Comparison of ENCODE assay signal across 1 cellular context in genomic region chr16:5035909-5036227, GRCh38.
TF ChIP-seq lines count a peak whose summit lies in the region.

No MANE protein-coding gene starts in this region.

TF ChIP-seq in HepG2, 621 proteins besides CTCF, POLR2A, EP300 and RAD21 (continues in another document):
- TF ChIP-seq ZNF18 (CRISPR knock-in tag; IDR thresholded peaks at IDR 0.05; ENCODE audit: insufficient replicate concordance) = peak; percentile 44
- no peak for TF ChIP-seq DRAP1 (CRISPR knock-in tag; IDR thresholded peaks at IDR 0.05)
- 0 out of 2 replicates have a peak, but pooled peaks have one; percentile 9 for TF ChIP-seq NR0B2 (CRISPR knock-in tag; IDR thresholded peaks at IDR 0.05)
- TF ChIP-seq FLYWCH1 (CRISPR knock-in tag; IDR thresholded peaks at IDR 0.05) = no peak
- no peak for TF ChIP-seq PBX2 (CRISPR knock-in tag; IDR thresholded peaks at IDR 0.05)
- TF ChIP-seq POLR2AphosphoS2 (IDR thresholded peaks at IDR 0.05; ENCODE audit: low read depth, low read length) = no peak
- no peak for TF ChIP-seq THRA (CRISPR knock-in tag; IDR thresholded peaks at IDR 0.05; ENCODE audit: borderline replicate concordance)
- TF ChIP-seq FOXP4 (CRISPR knock-in tag; IDR thresholded peaks at IDR 0.05) = no peak
- TF ChIP-seq TERF1 (CRISPR knock-in tag; IDR thresholded peaks at IDR 0.05) = 0 out of 2 replicates have a peak, but pooled peaks have one; percentile 39
- TF ChIP-seq ZNF567 (CRISPR knock-in tag; IDR thresholded peaks at IDR 0.05; ENCODE audit: borderline replicate concordance) = no peak
- TF ChIP-seq HINFP (CRISPR knock-in tag; IDR thresholded peaks at IDR 0.05; ENCODE audit: low read depth) = 0 out of 2 replicates have a peak, but pooled peaks have one; percentile 13
- TF ChIP-seq CHD4 (IDR thresholded peaks at IDR 0.05; ENCODE audit: borderline replicate concordance, low read length) = peak; percentile 82
- no peak for TF ChIP-seq ZBTB39 (CRISPR knock-in tag; IDR thresholded peaks at IDR 0.05)
- TF ChIP-seq ZIK1 (CRISPR knock-in tag; IDR thresholded peaks at IDR 0.05; ENCODE audit: borderline replicate concordance, low read depth) = no peak
- TF ChIP-seq RFX3 (CRISPR knock-in tag; IDR thresholded peaks at IDR 0.05) = no peak
- TF ChIP-seq HDAC6 (IDR thresholded peaks at IDR 0.05; ENCODE audit: low read depth, low read length) = no peak
- TF ChIP-seq TP53 (CRISPR knock-in tag; conservative IDR thresholded peaks at IDR 0.05) = no peak
- no peak for TF ChIP-seq FOXA1 (IDR thresholded peaks at IDR 0.05)
- TF ChIP-seq FOXA1 (CRISPR knock-in tag; IDR thresholded peaks at IDR 0.05) = no peak
- no peak for TF ChIP-seq TIGD3 (CRISPR knock-in tag; IDR thresholded peaks at IDR 0.05; ENCODE audit: borderline replicate concordance)
- TF ChIP-seq ZNF790 (CRISPR knock-in tag; IDR thresholded peaks at IDR 0.05; ENCODE audit: borderline replicate concordance) = no peak
- no peak for TF ChIP-seq ZNF281 (CRISPR knock-in tag; IDR thresholded peaks at IDR 0.05; ENCODE audit: borderline replicate concordance)
- TF ChIP-seq NFIC (IDR thresholded peaks at IDR 0.05; ENCODE audit: low read length) = no peak
- peak; percentile 13; the same call in 1 of the 2 replicates for TF ChIP-seq KDM5B (CRISPR knock-in tag; IDR thresholded peaks at IDR 0.05; ENCODE audit: borderline replicate concordance)
- no peak for TF ChIP-seq MXD3 (CRISPR knock-in tag; IDR thresholded peaks at IDR 0.05)
- TF ChIP-seq ZNF614 (CRISPR knock-in tag; IDR thresholded peaks at IDR 0.05; ENCODE audit: borderline replicate concordance) = no peak
- peak; percentile 43; the same call in 1 of the 2 replicates for TF ChIP-seq BRCA1 (CRISPR knock-in tag; IDR thresholded peaks at IDR 0.05)
- TF ChIP-seq ZNF235 (CRISPR knock-in tag; IDR thresholded peaks at IDR 0.05; ENCODE audit: borderline replicate concordance) = 0 out of 2 replicates have a peak, but pooled peaks have one; percentile 83
- peak; percentile 15; the same call in 1 of the 2 replicates for TF ChIP-seq NKX3-1 (CRISPR knock-in tag; IDR thresholded peaks at IDR 0.05)
- no peak for TF ChIP-seq ELF4 (CRISPR knock-in tag; IDR thresholded peaks at IDR 0.05; ENCODE audit: borderline replicate concordance)
- TF ChIP-seq TCF12 (IDR thresholded peaks at IDR 0.05) = no peak
- 0 out of 2 replicates have a peak, but pooled peaks have one; percentile 18 for TF ChIP-seq TCF12 (CRISPR knock-in tag; IDR thresholded peaks at IDR 0.05)
- TF ChIP-seq ZNF232 (CRISPR knock-in tag; IDR thresholded peaks at IDR 0.05; ENCODE audit: borderline replicate concordance) = 0 out of 2 replicates have a peak, but pooled peaks have one; percentile 56
- TF ChIP-seq ZNF644 (CRISPR knock-in tag; IDR thresholded peaks at IDR 0.05; ENCODE audit: low read depth) = no peak
- no peak for TF ChIP-seq ZNF260 (CRISPR knock-in tag; IDR thresholded peaks at IDR 0.05; ENCODE audit: borderline replicate concordance, low read depth)
- 0 out of 2 replicates have a peak, but pooled peaks have one; percentile 17 for TF ChIP-seq KDM1A (CRISPR knock-in tag; IDR thresholded peaks at IDR 0.05)
- 0 out of 2 replicates have a peak, but pooled peaks have one; percentile 34 for TF ChIP-seq ZNF713 (CRISPR knock-in tag; IDR thresholded peaks at IDR 0.05)
- no peak for TF ChIP-seq JUND (CRISPR knock-in tag; IDR thresholded peaks at IDR 0.05)
- no peak for TF ChIP-seq ZNF839 (CRISPR knock-in tag; IDR thresholded peaks at IDR 0.05; ENCODE audit: borderline replicate concordance)
- peak; percentile 10; the same call in 1 of the 2 replicates for TF ChIP-seq TGIF2 (CRISPR knock-in tag; IDR thresholded peaks at IDR 0.05)
- TF ChIP-seq ZNF572 (CRISPR knock-in tag; IDR thresholded peaks at IDR 0.05) = 0 out of 2 replicates have a peak, but pooled peaks have one; percentile 5
- TF ChIP-seq ZSCAN12 (CRISPR knock-in tag; IDR thresholded peaks at IDR 0.05) = no peak
- no peak for TF ChIP-seq ZNF777 (CRISPR knock-in tag; IDR thresholded peaks at IDR 0.05)
- TF ChIP-seq CREB1 (IDR thresholded peaks at IDR 0.05) = no peak
- TF ChIP-seq CREB1 (CRISPR knock-in tag; IDR thresholded peaks at IDR 0.05) = 0 out of 2 replicates have a peak, but pooled peaks have one; percentile 44
- TF ChIP-seq RBFOX2 (IDR thresholded peaks at IDR 0.05; ENCODE audit: low read depth, low read length) = peak; percentile 34; the same call in 1 of the 2 replicates
- TF ChIP-seq ZNF333 (CRISPR knock-in tag; IDR thresholded peaks at IDR 0.05; ENCODE audit: borderline replicate concordance) = peak; percentile 48; the same call in 1 of the 2 replicates
- peak; percentile 16; the same call in 1 of the 2 replicates for TF ChIP-seq YEATS4 (CRISPR knock-in tag; IDR thresholded peaks at IDR 0.05; ENCODE audit: borderline replicate concordance)
- TF ChIP-seq MIER2 (CRISPR knock-in tag; IDR thresholded peaks at IDR 0.05) = no peak
- no peak for TF ChIP-seq GATAD2A (CRISPR knock-in tag; IDR thresholded peaks at IDR 0.05)
- TF ChIP-seq ZNF530 (CRISPR knock-in tag; IDR thresholded peaks at IDR 0.05; ENCODE audit: low read depth) = no peak
